27 cellular contexts compared by ENCODE assay signal in the genomic region with DNA sequence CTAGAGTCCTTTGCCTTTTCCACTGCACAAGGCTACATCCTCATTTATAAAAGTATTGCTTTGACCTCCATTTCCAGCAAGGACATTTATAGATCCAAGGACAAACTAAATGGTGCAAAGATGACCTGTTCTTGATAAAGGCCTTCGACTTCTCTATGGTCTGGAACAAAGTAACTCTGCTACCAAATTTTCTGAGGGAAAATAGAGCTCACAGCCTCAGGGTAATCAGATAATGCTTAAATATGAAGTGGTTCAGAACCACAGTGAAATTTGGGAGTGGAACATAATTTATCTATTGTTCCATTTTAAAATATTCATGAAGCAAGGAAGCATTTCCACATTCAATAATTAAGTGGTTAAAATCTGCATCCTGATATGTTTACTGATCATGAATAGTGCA.
"Had no signal": no experiment of that assay in that cellular context is flagged by ENCODE, and none has a peak within 500 bp of the region (broad histone marks: within the 10 kb centered on the region; RNA-seq: fewer than 3 reads in every experiment).

No MANE protein-coding gene starts in this region.

- ATAC-seq: activated CD4-positive, alpha-beta T cell treated with anti-CD3 and anti-CD28 coated beads for 36 hours; activated CD8-positive, alpha-beta memory T cell treated with anti-CD3 and anti-CD28 coated beads, Interleukin-2, amount 10 ng/mL, durations not matched to agents 7 days and 5 days; activated CD8-positive, alpha-beta T cell treated with anti-CD3 and anti-CD28 coated beads, Interleukin-2, amount 10 ng/mL, durations not matched to agents 7 days and 5 days; activated naive CD8-positive, alpha-beta T cell treated with anti-CD3 and anti-CD28 coated beads, Interleukin-2, amount 50 U/mL, for 24 hours; esophagus mucosa had no signal

- H3K36me3 ChIP-seq: adrenal gland, ascending aorta, breast epithelium, cardiac muscle cell, colonic mucosa had no signal

- H3K4me3 ChIP-seq: adrenal gland, ascending aorta, breast epithelium, cardiac muscle cell, colonic mucosa had no signal

- H3K4me1 ChIP-seq: ascending aorta, breast epithelium, colonic mucosa had no signal

- H3K27ac ChIP-seq: ascending aorta, breast epithelium, cardiac muscle cell, colonic mucosa had no signal

- H3K9me3 ChIP-seq: adrenal gland, ascending aorta, breast epithelium, colonic mucosa had no signal

- DNase-seq: activated CD4-positive, alpha-beta memory T cell treated with anti-CD3 and anti-CD28 coated beads for 36 hours; activated CD4-positive, alpha-beta T cell treated with anti-CD3 and anti-CD28 coated beads for 36 hours; activated CD4-positive, alpha-beta T cell treated with anti-CD3 and anti-CD28 coated beads, Interleukin-2, amount 10 ng/mL, durations not matched to agents 24 days and 14 days; activated CD4-positive, CD25-positive, alpha-beta regulatory T cell; activated CD4-positive, CD25-positive, alpha-beta regulatory T cell treated with anti-CD3 and anti-CD28 coated beads, Interleukin-2, amount 50 U/mL, for 72 hours; activated CD8-positive, alpha-beta memory T cell treated with anti-CD3 and anti-CD28 coated beads, Interleukin-2, amount 10 ng/mL, durations not matched to agents 7 days and 5 days; activated CD8-positive, alpha-beta memory T cell treated with anti-CD3 and anti-CD28 coated beads, Interleukin-2, amount 50 U/mL, for 4 hours; activated CD8-positive, alpha-beta T cell treated with anti-CD3 and anti-CD28 coated beads, Interleukin-2, amount 10 ng/mL, durations not matched to agents 7 days and 5 days; activated effector memory CD4-positive, alpha-beta T cell treated with anti-CD3 and anti-CD28 coated beads, Interleukin-2, amount 50 U/mL, for 16 hours; activated naive CD4-positive, alpha-beta T cell treated with anti-CD3 and anti-CD28 coated beads for 36 hours; activated naive CD8-positive, alpha-beta T cell treated with anti-CD3 and anti-CD28 coated beads for 36 hours; activated naive CD8-positive, alpha-beta T cell treated with anti-CD3 and anti-CD28 coated beads, Interleukin-2, amount 50 U/mL, for 24 hours; activated T-cell treated with anti-CD3 and anti-CD28 coated beads, Interleukin-2, amount 50 U/mL, for 1 hour; activated T-cell treated with anti-CD3 and anti-CD28 coated beads, Interleukin-2, amount 50 U/mL, for 48 hours; adrenal gland; central memory CD4-positive, alpha-beta T cell; cerebellar nuclear complex; colonic mucosa; effector CD8-positive, alpha-beta T cell; foreskin fibroblast; head of caudate nucleus; T-helper 2 cell had no signal

- FAIRE-seq: frontal cortex had no signal

- H3K27me3 ChIP-seq: adrenal gland, ascending aorta, breast epithelium, cardiac muscle cell, colonic mucosa had no signal
